In genomic region chr17:14552311-14552710, GRCh38 we compare ENCODE assay signal across 22 cellular contexts.
"Had no signal": no experiment of that assay in that cellular context is flagged by ENCODE, and none has a peak within 500 bp of the region (broad histone marks: within the 10 kb centered on the region; RNA-seq: fewer than 3 reads in every experiment).

No MANE protein-coding gene starts in this region.

- H3K4me1 Mint-ChIP-seq: activated CD4-positive, alpha-beta memory T cell treated with anti-CD3 and anti-CD28 coated beads, Interleukin-2, amount 10 ng/mL, durations not matched to agents 7 days and 5 days; activated CD8-positive, alpha-beta memory T cell treated with anti-CD3 and anti-CD28 coated beads, Interleukin-2, amount 10 ng/mL, durations not matched to agents 7 days and 5 days; activated T-helper 17 cell treated with anti-CD3 and anti-CD28 coated beads, Interleukin-2, amount 50 U/mL, for 72 hours; central memory CD8-positive, alpha-beta T cell had no signal

- H3K4me3 ChIP-seq: coronary artery, mucosa of descending colon, ovary, psoas muscle, skin epidermis, tibial nerve had no signal

- H3K27me3 Mint-ChIP-seq: activated CD4-positive, alpha-beta memory T cell treated with anti-CD3 and anti-CD28 coated beads, Interleukin-2, amount 10 ng/mL, durations not matched to agents 7 days and 5 days; activated CD8-positive, alpha-beta memory T cell treated with anti-CD3 and anti-CD28 coated beads, Interleukin-2, amount 10 ng/mL, durations not matched to agents 7 days and 5 days; activated naive CD8-positive, alpha-beta T cell treated with anti-CD3 and anti-CD28 coated beads for 36 hours had no signal

- H3K4me3 Mint-ChIP-seq: activated B cell treated with CpG ODN at 0.5 μM for 24 hours; activated CD4-positive, alpha-beta memory T cell treated with anti-CD3 and anti-CD28 coated beads, Interleukin-2, amount 10 ng/mL, durations not matched to agents 7 days and 5 days; activated CD8-positive, alpha-beta memory T cell treated with anti-CD3 and anti-CD28 coated beads, Interleukin-2, amount 10 ng/mL, durations not matched to agents 7 days and 5 days; activated naive CD8-positive, alpha-beta T cell treated with anti-CD3 and anti-CD28 coated beads for 36 hours; activated T-helper 17 cell treated with anti-CD3 and anti-CD28 coated beads, Interleukin-2, amount 50 U/mL, for 72 hours; brain; central memory CD8-positive, alpha-beta T cell; memory B cell; naive thymus-derived CD4-positive, alpha-beta T cell had no signal

- H3K27ac Mint-ChIP-seq: activated B cell treated with CpG ODN at 0.5 μM for 24 hours; activated CD4-positive, alpha-beta memory T cell treated with anti-CD3 and anti-CD28 coated beads, Interleukin-2, amount 10 ng/mL, durations not matched to agents 7 days and 5 days; activated CD8-positive, alpha-beta memory T cell treated with anti-CD3 and anti-CD28 coated beads, Interleukin-2, amount 10 ng/mL, durations not matched to agents 7 days and 5 days; activated naive CD8-positive, alpha-beta T cell treated with anti-CD3 and anti-CD28 coated beads for 36 hours; activated T-helper 17 cell treated with anti-CD3 and anti-CD28 coated beads, Interleukin-2, amount 50 U/mL, for 72 hours; memory B cell had no signal

- ATAC-seq: activated CD8-positive, alpha-beta memory T cell treated with anti-CD3 and anti-CD28 coated beads, Interleukin-2, amount 10 ng/mL, durations not matched to agents 7 days and 5 days; activated T-helper 17 cell treated with anti-CD3 and anti-CD28 coated beads, Interleukin-2, amount 50 U/mL, for 72 hours; mucosa of descending colon; naive thymus-derived CD4-positive, alpha-beta T cell; psoas muscle; right cardiac atrium; stimulated activated naive CD8-positive, alpha-beta T cell treated with anti-CD3 and anti-CD28 coated beads, Interleukin-15, Interleukin-2, amounts not matched to agents 100 U/mL and 50 U/mL, for 24 hours had no signal

- DNase-seq: activated B cell treated with CpG ODN at 0.5 μM for 24 hours; activated CD4-positive, alpha-beta memory T cell treated with anti-CD3 and anti-CD28 coated beads, Interleukin-2, amount 10 ng/mL, durations not matched to agents 7 days and 5 days; activated CD4-positive, alpha-beta T cell treated with anti-CD3 and anti-CD28 coated beads for 4 hours; activated CD8-positive, alpha-beta memory T cell treated with anti-CD3 and anti-CD28 coated beads, Interleukin-2, amount 10 ng/mL, durations not matched to agents 7 days and 5 days; activated naive CD4-positive, alpha-beta T cell; activated naive CD8-positive, alpha-beta T cell treated with anti-CD3 and anti-CD28 coated beads for 36 hours; activated T-cell treated with anti-CD3 and anti-CD28 coated beads, Interleukin-2, amount 50 U/mL, for 1 hour; amniotic stem cell; mucosa of descending colon; naive thymus-derived CD4-positive, alpha-beta T cell; ovary; psoas muscle; right cardiac atrium; stimulated activated naive CD8-positive, alpha-beta T cell treated with anti-CD3 and anti-CD28 coated beads, Interleukin-15, Interleukin-2, amounts not matched to agents 100 U/mL and 50 U/mL, for 24 hours; substantia nigra had no signal

- H3K27me3 ChIP-seq: ovary, tibial nerve had no signal

- H3K36me3 ChIP-seq: ovary, tibial nerve had no signal

- H3K36me3 Mint-ChIP-seq: activated CD8-positive, alpha-beta memory T cell treated with anti-CD3 and anti-CD28 coated beads, Interleukin-2, amount 10 ng/mL, durations not matched to agents 7 days and 5 days; activated naive CD8-positive, alpha-beta T cell treated with anti-CD3 and anti-CD28 coated beads for 36 hours; brain; memory B cell; naive thymus-derived CD4-positive, alpha-beta T cell had no signal

- H3K9me3 ChIP-seq: ovary, psoas muscle, tibial nerve had no signal

- H3K9me3 Mint-ChIP-seq: activated B cell treated with CpG ODN at 0.5 μM for 24 hours; activated CD4-positive, alpha-beta memory T cell treated with anti-CD3 and anti-CD28 coated beads, Interleukin-2, amount 10 ng/mL, durations not matched to agents 7 days and 5 days; activated naive CD8-positive, alpha-beta T cell treated with anti-CD3 and anti-CD28 coated beads for 36 hours; activated T-helper 17 cell treated with anti-CD3 and anti-CD28 coated beads, Interleukin-2, amount 50 U/mL, for 72 hours; central memory CD8-positive, alpha-beta T cell; memory B cell had no signal
